11 cellular contexts compared by ENCODE assay signal in genomic region chr10:30984563-30985328, GRCh38. TPM values are rescaled to one million over a fixed set of nuclear protein-coding genes. Genes with fewer than 3 reads are reported as not detected.
DNase-seq lines count a peak whose midpoint lies in the region; ATAC-seq, FAIRE-seq and TF ChIP-seq lines count a peak whose summit lies in the region.
"Had no signal": no experiment of that assay in that cellular context is flagged by ENCODE, and none has a peak within 500 bp of the region (broad histone marks: within the 10 kb centered on the region; RNA-seq: fewer than 3 reads in every experiment).

No MANE protein-coding gene starts in this region.

- no peak for TF ChIP-seq CTCF in PC-3 (conservative IDR thresholded peaks at IDR 0.05; ENCODE audit: low read depth, low read length)
- TF ChIP-seq CTCF in epithelial cell of esophagus (IDR thresholded peaks at IDR 0.05; ENCODE audit: insufficient read depth, low read depth, low read length, missing control alignments) = no peak
- no peak for TF ChIP-seq CTCF in omental fat pad (IDR thresholded peaks at IDR 0.05)

- no peak for FAIRE-seq in urothelium cell line (lab: Jason Lieb, UNC)

- no peaks in the 10 kb centered on the region for H3K27me3 ChIP-seq in PC-3 (ENCODE audit: low read length)
- H3K27me3 ChIP-seq in skeletal muscle tissue (ENCODE audit: control insufficient read depth in 3 of 3, insufficient read depth in 3 of 3, low read length in 3 of 3) = no peaks in the 10 kb centered on the region
- H3K27me3 ChIP-seq: pancreas had no signal

- H3K4me1 Mint-ChIP-seq in activated naive CD4-positive, alpha-beta T cell treated with anti-CD3 and anti-CD28 coated beads for 36 hours (ENCODE audit: low read depth) = peaks cover 12% of the 10 kb centered on the region

- peak overlapping the region; percentile 46 for H3K4me2 ChIP-seq in PC-3 (ENCODE audit: low read length)

- no peaks in the 10 kb centered on the region for H3K27me3 Mint-ChIP-seq in activated naive CD4-positive, alpha-beta T cell treated with anti-CD3 and anti-CD28 coated beads for 36 hours (ENCODE audit: low read depth)

- no peak for DNase-seq in activated naive CD4-positive, alpha-beta T cell treated with anti-CD3 and anti-CD28 coated beads for 36 hours
- no peak for DNase-seq in activated naive CD4-positive, alpha-beta T cell treated with anti-CD3 and anti-CD28 coated beads, Interleukin-2, amount 50 U/mL, for 72 hours (ENCODE audit: low spot score in 2 of 2)
- peak; percentile 59 for DNase-seq in PC-3
- DNase-seq in epithelial cell of esophagus (ENCODE audit: low read depth) = peak; percentile 59
- DNase-seq in omental fat pad (ENCODE audit: low spot score) = no peak
- DNase-seq in urothelium cell line (ENCODE audit: low spot score) = no peak
- DNase-seq: amygdala, NCI-H1092, pancreas had no signal

- H3K9me3 Mint-ChIP-seq in activated naive CD4-positive, alpha-beta T cell treated with anti-CD3 and anti-CD28 coated beads for 36 hours = peaks cover 5% of the 10 kb centered on the region
- peaks cover 0 to 9% of the 10 kb centered on the region in 2 donors for H3K9me3 Mint-ChIP-seq in activated naive CD4-positive, alpha-beta T cell treated with anti-CD3 and anti-CD28 coated beads, Interleukin-2, amount 50 U/mL, for 72 hours

- H3K9me2 ChIP-seq in PC-3 (replicated peaks; ENCODE audit: low read length) = no peaks in the 10 kb centered on the region

- H3K27ac ChIP-seq in PC-3 (ENCODE audit: low read length) = peak overlapping the region; percentile 82
- no peak overlapping the region for H3K27ac ChIP-seq in skeletal muscle tissue (ENCODE audit: low read depth, low read length)
- H3K27ac ChIP-seq: pancreas had no signal

- ATAC-seq in activated naive CD4-positive, alpha-beta T cell treated with anti-CD3 and anti-CD28 coated beads, Interleukin-2, amount 50 U/mL, for 72 hours = no peak
- ATAC-seq in PC-3 = peak; percentile 33
- ATAC-seq in omental fat pad (ENCODE audit: low FRiP score) = no peak
- no peak for ATAC-seq in HG03135 (IDR thresholded peaks at IDR 0.05; ENCODE audit: unreplicated experiment)
- ATAC-seq: pancreas had no signal

- CTCF ChIA-PET in activated naive CD4-positive, alpha-beta T cell treated with anti-CD3 and anti-CD28 coated beads for 36 hours (lab: Charles Lee) = interaction anchor here (0.5 to 0.8 kb wide), 3 partner anchors 47 to 897 kb away, joined by 3 to 4 read pairs (median 4); partner anchors contain the start of gene ZNF438
- CTCF ChIA-PET in PC-3 (lab: Charles Lee) = no interaction called here

- H3K36me3 ChIP-seq in PC-3 (ENCODE audit: low read depth, low read length) (no peaks in the 10 kb centered on the region), skeletal muscle tissue (ENCODE audit: control insufficient read depth in 3 of 3, insufficient read depth in 3 of 3, low read length in 3 of 3) (no peaks in the 10 kb centered on the region)
- H3K36me3 ChIP-seq: pancreas had no signal

- H4K20me1 ChIP-seq in PC-3 (ENCODE audit: low read length) = no peaks in the 10 kb centered on the region

- H3K4me3 Mint-ChIP-seq in activated naive CD4-positive, alpha-beta T cell treated with anti-CD3 and anti-CD28 coated beads for 36 hours = no peak overlapping the region

- H3K79me2 ChIP-seq in PC-3 (ENCODE audit: low read length) = no peaks in the 10 kb centered on the region

- H3K9me3 ChIP-seq in PC-3 (ENCODE audit: low read length) (no peaks in the 10 kb centered on the region), skeletal muscle tissue (ENCODE audit: control insufficient read depth in 3 of 3, low read length in 3 of 3) (no peaks in the 10 kb centered on the region)
- H3K9me3 ChIP-seq: pancreas had no signal

- no peaks in the 10 kb centered on the region for H3F3A ChIP-seq in PC-3 (ENCODE audit: low read length, unreplicated experiment)

- H3K27ac Mint-ChIP-seq in activated naive CD4-positive, alpha-beta T cell treated with anti-CD3 and anti-CD28 coated beads for 36 hours = peak overlapping the region; percentile 50
- no peak overlapping the region for H3K27ac Mint-ChIP-seq in activated naive CD4-positive, alpha-beta T cell treated with anti-CD3 and anti-CD28 coated beads, Interleukin-2, amount 50 U/mL, for 72 hours

- H3K9ac ChIP-seq in PC-3 (ENCODE audit: low read length) = peak overlapping the region; percentile 44
- peak overlapping the region in 2 of 3 donors; percentile 10 to 45 for H3K9ac ChIP-seq in skeletal muscle tissue (ENCODE audit: low read depth in 1 of 3, low read length in 3 of 3)

- POLR2A ChIA-PET in PC-3 (lab: Charles Lee; ENCODE audit: unreplicated experiment) = no interaction called here

- TSS peak; percentile 61 for BruUV-seq in PC-3 (replicated peaks; lab: Mats Ljungman, UMichigan)

- H3K36me3 Mint-ChIP-seq in activated naive CD4-positive, alpha-beta T cell treated with anti-CD3 and anti-CD28 coated beads for 36 hours (ENCODE audit: low read depth) = peaks cover 14% of the 10 kb centered on the region
- peaks cover 0 to 14% of the 10 kb centered on the region in 2 donors for H3K36me3 Mint-ChIP-seq in activated naive CD4-positive, alpha-beta T cell treated with anti-CD3 and anti-CD28 coated beads, Interleukin-2, amount 50 U/mL, for 72 hours

- H3K4me3 ChIP-seq in PC-3 (ENCODE audit: low read length) (no peak overlapping the region), epithelial cell of esophagus (ENCODE audit: low read length) (no peak overlapping the region), skeletal muscle tissue (ENCODE audit: low read length in 3 of 3) (peak overlapping the region in 1 of 3 donors; percentile 7)
- H3K4me3 ChIP-seq: pancreas had no signal

- H3K4me1 ChIP-seq in PC-3 (ENCODE audit: insufficient read depth, low read length) (peaks cover 34% of the 10 kb centered on the region), skeletal muscle tissue (ENCODE audit: control insufficient read depth in 3 of 3, insufficient read depth in 3 of 3, low read length in 3 of 3) (peaks cover 13 to 17% (median 13%) of the 10 kb centered on the region in 3 donors)

- H2AFZ ChIP-seq in PC-3 (ENCODE audit: low read length) = 0 out of 2 replicates have a peak overlapping the region, but pooled peaks have one; percentile 15

- intact Hi-C loops in activated naive CD4-positive, alpha-beta T cell treated with anti-CD3 and anti-CD28 coated beads for 36 hours (cut with micrococcal nuclease) = loop anchor here (2.0 to 5.0 kb wide), 4 partner anchors 116 to 333 kb away; partner anchors contain the start of gene ZEB1
- intact Hi-C loops in PC-3 (cut with micrococcal nuclease) = no loop called here

RNA-seq across cellular contexts. Expression of gene ZNF438, which starts 46.9 kb away (rescaled TPM):
- total RNA-seq in activated naive CD4-positive, alpha-beta T cell treated with anti-CD3 and anti-CD28 coated beads for 36 hours = 1 to 10 TPM; 2.4 to 2.6 TPM
- 1 to 10 TPM; 3.7 to 4.2 TPM for total RNA-seq in activated naive CD4-positive, alpha-beta T cell treated with anti-CD3 and anti-CD28 coated beads, Interleukin-2, amount 50 U/mL, for 72 hours
- 0.98 and 2.4 TPM in 2 replicates for total RNA-seq in PC-3 (2014; rRNA removed)
- 6.8 TPM for total RNA-seq in skeletal muscle tissue
- total RNA-seq in omental fat pad = 10 to 100 TPM in 3 of 4 donors, 1 to 10 TPM in 1; 8.9 to 22.9 (median 12.3) TPM

Comparison
In these comparisons a context has a peak if more than half of its experiments do, and no peak if none do; other contexts are left out.
1. DNase-seq: peak in PC-3 (single experiment) and epithelial cell of esophagus (single experiment); none in activated naive CD4-positive, alpha-beta T cell treated with anti-CD3 and anti-CD28 coated beads for 36 hours (single experiment), activated naive CD4-positive, alpha-beta T cell treated with anti-CD3 and anti-CD28 coated beads, Interleukin-2, amount 50 U/mL, for 72 hours (0 of 2), omental fat pad (single experiment) and urothelium cell line (single experiment).